ENCODE assay signal across 19 cellular contexts in the genomic region with DNA sequence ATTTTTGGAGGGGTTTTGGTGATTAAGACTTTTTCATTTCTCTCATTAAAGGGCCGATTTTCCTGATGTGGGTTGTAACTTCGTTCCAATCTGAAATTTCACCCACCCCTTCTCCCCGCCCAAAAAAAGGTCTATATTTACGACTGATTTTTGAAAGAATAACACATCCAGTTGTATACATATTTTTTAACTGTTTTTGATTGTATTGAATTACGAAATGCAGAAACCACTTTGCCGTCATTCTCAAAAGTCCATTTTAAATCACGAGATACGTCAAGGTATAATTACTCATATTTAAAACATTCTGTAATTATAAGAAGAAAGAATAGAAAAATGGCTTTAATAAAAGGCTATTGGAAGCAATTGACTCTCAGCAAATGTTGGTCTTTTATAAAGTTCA.
"Had no signal": no experiment of that assay in that cellular context is flagged by ENCODE, and none has a peak within 500 bp of the region (broad histone marks: within the 10 kb centered on the region; RNA-seq: fewer than 3 reads in every experiment).

No MANE protein-coding gene starts in this region.

- H3K9me3 ChIP-seq: colonic mucosa, gastrocnemius medialis, heart right ventricle, neutrophil, thyroid gland had no signal

- H3K27ac ChIP-seq: colonic mucosa, gastrocnemius medialis, heart right ventricle, neutrophil had no signal

- H3K4me1 ChIP-seq: colonic mucosa had no signal

- H3K4me3 Mint-ChIP-seq: activated CD4-positive, alpha-beta memory T cell treated with anti-CD3 and anti-CD28 coated beads, Interleukin-2, amount 10 ng/mL, durations not matched to agents 7 days and 5 days; activated T-cell treated with anti-CD3 and anti-CD28 coated beads, Interleukin-2, amount 50 U/mL, for 24 hours; natural killer cell; stimulated activated naive B cell treated with anti-CD40 and anti-IgM and Interleukin-4, amounts not matched to agents 10 μg/mL and 1 μg/mL and 100 μg/mL, for 72 hours; T-helper 1 cell treated with Interleukin-12 subunit alpha and Interleukin-12 subunit beta and Interleukin-4 antibody, amounts not matched to agents 30 μg/mL and 1 μg/mL, for 36 hours had no signal

- H3K27ac Mint-ChIP-seq: activated CD4-positive, alpha-beta memory T cell treated with anti-CD3 and anti-CD28 coated beads, Interleukin-2, amount 10 ng/mL, durations not matched to agents 7 days and 5 days; activated T-cell treated with anti-CD3 and anti-CD28 coated beads, Interleukin-2, amount 50 U/mL, for 24 hours; natural killer cell; stimulated activated naive B cell treated with anti-CD40 and anti-IgM and Interleukin-4, amounts not matched to agents 10 μg/mL and 1 μg/mL and 100 μg/mL, for 72 hours; T-helper 1 cell treated with Interleukin-12 subunit alpha and Interleukin-12 subunit beta and Interleukin-4 antibody, amounts not matched to agents 30 μg/mL and 1 μg/mL, for 36 hours had no signal

- ATAC-seq: gastrocnemius medialis; heart right ventricle; left lobe of liver; natural killer cell; stimulated activated naive B cell treated with anti-CD40 and anti-IgM and Interleukin-4, amounts not matched to agents 10 μg/mL and 1 μg/mL and 100 μg/mL, for 72 hours had no signal

- H3K9me3 Mint-ChIP-seq: activated CD4-positive, alpha-beta memory T cell treated with anti-CD3 and anti-CD28 coated beads, Interleukin-2, amount 10 ng/mL, durations not matched to agents 7 days and 5 days; activated T-cell treated with anti-CD3 and anti-CD28 coated beads, Interleukin-2, amount 50 U/mL, for 24 hours; natural killer cell; stimulated activated naive B cell treated with anti-CD40 and anti-IgM and Interleukin-4, amounts not matched to agents 10 μg/mL and 1 μg/mL and 100 μg/mL, for 72 hours; T-helper 1 cell treated with Interleukin-12 subunit alpha and Interleukin-12 subunit beta and Interleukin-4 antibody, amounts not matched to agents 30 μg/mL and 1 μg/mL, for 36 hours had no signal

- H3K36me3 Mint-ChIP-seq: natural killer cell; stimulated activated naive B cell treated with anti-CD40 and anti-IgM and Interleukin-4, amounts not matched to agents 10 μg/mL and 1 μg/mL and 100 μg/mL, for 72 hours had no signal

- H3K4me3 ChIP-seq: colonic mucosa, gastrocnemius medialis, heart right ventricle, thyroid gland had no signal

- H3K27me3 ChIP-seq: colonic mucosa, thyroid gland had no signal

- H3K36me3 ChIP-seq: colonic mucosa, gastrocnemius medialis, heart right ventricle, neutrophil, thyroid gland had no signal

- H3K4me1 Mint-ChIP-seq: activated CD4-positive, alpha-beta memory T cell treated with anti-CD3 and anti-CD28 coated beads, Interleukin-2, amount 10 ng/mL, durations not matched to agents 7 days and 5 days; natural killer cell; stimulated activated naive B cell treated with anti-CD40 and anti-IgM and Interleukin-4, amounts not matched to agents 10 μg/mL and 1 μg/mL and 100 μg/mL, for 72 hours had no signal

- DNase-seq: activated CD4-positive, alpha-beta memory T cell treated with anti-CD3 and anti-CD28 coated beads, Interleukin-2, amount 10 ng/mL, durations not matched to agents 7 days and 5 days; activated CD4-positive, alpha-beta T cell treated with anti-CD3 and anti-CD28 coated beads for 4 hours; activated effector memory CD4-positive, alpha-beta T cell treated with Interleukin-2 at 50 U/mL for 16 hours; activated naive CD4-positive, alpha-beta T cell treated with anti-CD3 and anti-CD28 coated beads, Interleukin-2, amount 50 U/mL, for 16 hours; activated T-cell treated with anti-CD3 and anti-CD28 coated beads, Interleukin-2, amount 50 U/mL, for 24 hours; central memory CD4-positive, alpha-beta T cell; colonic mucosa; gastrocnemius medialis; heart right ventricle; islet precursor cell; mesenchymal stem cell; natural killer cell; stimulated activated CD4-positive, alpha-beta T cell treated with anti-CD3 and anti-CD28 coated beads, Interleukin-15, amount 100 ng/mL, for 24 hours; stimulated activated CD4-positive, alpha-beta T cell treated with anti-CD3 and anti-CD28 coated beads, Interleukin-4, amount 100 ng/mL, for 1 hour; stimulated activated naive B cell treated with anti-CD40 and anti-IgM and Interleukin-4, amounts not matched to agents 10 μg/mL and 1 μg/mL and 100 μg/mL, for 72 hours; thyroid gland had no signal
